Comparison of ENCODE assay signal across 1 cellular context in genomic region chr7:140494877-140495276, GRCh38.
TF ChIP-seq lines count a peak whose summit lies in the region.

No MANE protein-coding gene starts in this region.

TF ChIP-seq in GM23338, 12 proteins besides CTCF, POLR2A, EP300 and RAD21 (continued from another document):
- TF ChIP-seq ZNF462 (CRISPR knock-in tag; IDR thresholded peaks at IDR 0.05): no peak
- TF ChIP-seq EZH2 (IDR thresholded peaks at IDR 0.05; ENCODE audit: low read depth, unreplicated experiment): no peak
- no peak for TF ChIP-seq ZNF114 (CRISPR knock-in tag; IDR thresholded peaks at IDR 0.05)
- no peak for TF ChIP-seq REST (IDR thresholded peaks at IDR 0.05; ENCODE audit: unreplicated experiment)
- no peak for TF ChIP-seq POLR2AphosphoS5 (IDR thresholded peaks at IDR 0.05; ENCODE audit: low read depth)
- no peak for TF ChIP-seq NANOG (IDR thresholded peaks at IDR 0.05; ENCODE audit: borderline replicate concordance)
- no peak for TF ChIP-seq CREB1 (CRISPR knock-in tag; IDR thresholded peaks at IDR 0.05; ENCODE audit: low read depth)
TF ChIP-seq in GM23338: peak in this region for 0.
